In genomic region chr18:14093526-14093925, GRCh38 we compare ENCODE assay signal across 13 cellular contexts.
"Had no signal": no experiment of that assay in that cellular context is flagged by ENCODE, and none has a peak within 500 bp of the region (broad histone marks: within the 10 kb centered on the region; RNA-seq: fewer than 3 reads in every experiment).

No MANE protein-coding gene starts in this region.

- DNase-seq: activated CD4-positive, alpha-beta T cell treated with anti-CD3 and anti-CD28 coated beads, Interleukin-2, amount 50 U/mL, for 1 hour; activated naive CD4-positive, alpha-beta T cell treated with anti-CD3 and anti-CD28 coated beads, Interleukin-2, amount 10 ng/mL, durations not matched to agents 7 days and 5 days; endodermal cell; islet precursor cell; naive B cell; ovary; stimulated activated naive CD8-positive, alpha-beta T cell treated with anti-CD3 and anti-CD28 coated beads, Interleukin-15, Interleukin-2, amounts not matched to agents 100 U/mL and 50 U/mL, for 24 hours; T-helper 9 cell; trophoblast cell had no signal

- H3K9me3 ChIP-seq: ovary had no signal

- H3K27ac ChIP-seq: cardiac muscle cell, ovary had no signal

- ATAC-seq: activated CD4-positive, CD25-positive, alpha-beta regulatory T cell treated with anti-CD3 and anti-CD28 coated beads, Interleukin-2, amount 50 U/mL, for 24 hours; left lobe of liver; sciatic nerve; stimulated activated naive CD8-positive, alpha-beta T cell treated with anti-CD3 and anti-CD28 coated beads, Interleukin-15, Interleukin-2, amounts not matched to agents 100 U/mL and 50 U/mL, for 24 hours had no signal

- H3K27me3 ChIP-seq: cardiac muscle cell, ovary had no signal

- H3K36me3 ChIP-seq: cardiac muscle cell, ovary had no signal

- H3K4me3 ChIP-seq: cardiac muscle cell, ovary had no signal
